ENCODE assay signal across 25 cellular contexts in the genomic region with DNA sequence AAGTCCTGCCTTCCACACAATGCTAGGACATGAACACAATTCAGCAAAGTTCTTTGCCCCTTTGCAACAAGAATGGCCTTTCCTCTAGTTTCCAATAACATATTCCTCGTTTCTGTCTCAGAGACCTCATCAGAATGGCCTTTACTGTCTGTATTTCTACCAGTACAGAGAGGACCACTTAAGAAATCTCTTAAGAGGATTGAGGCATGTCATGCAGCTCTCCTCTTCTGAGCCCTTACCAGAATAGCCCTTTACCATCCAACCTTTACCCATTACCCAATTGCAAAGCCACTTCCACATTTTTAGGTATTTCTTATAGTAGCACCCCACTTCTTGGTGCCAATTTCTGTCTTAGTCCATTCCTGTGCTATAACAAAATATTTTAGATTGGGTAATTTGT.
"Had no signal": no experiment of that assay in that cellular context is flagged by ENCODE, and none has a peak within 500 bp of the region (broad histone marks: within the 10 kb centered on the region; RNA-seq: fewer than 3 reads in every experiment).

No MANE protein-coding gene starts in this region.

- H3K4me1 Mint-ChIP-seq: activated CD4-positive, alpha-beta T cell treated with anti-CD3 and anti-CD28 coated beads, Interleukin-2, amount 10 ng/mL, durations not matched to agents 7 days and 5 days; activated T-helper 17 cell treated with anti-CD3 and anti-CD28 coated beads, Interleukin-2, amount 50 U/mL, for 72 hours had no signal

- DNase-seq: activated CD4-positive, alpha-beta memory T cell treated with anti-CD3 and anti-CD28 coated beads for 36 hours; activated CD4-positive, alpha-beta T cell treated with anti-CD3 and anti-CD28 coated beads, Interleukin-2, amount 10 ng/mL, durations not matched to agents 7 days and 5 days; activated CD4-positive, CD25-positive, alpha-beta regulatory T cell; activated gamma-delta T cell; activated naive CD4-positive, alpha-beta T cell treated with anti-CD3 and anti-CD28 coated beads for 36 hours; activated T-cell treated with anti-CD3 and anti-CD28 coated beads for 4 hours; activated T-cell treated with anti-CD3 and anti-CD28 coated beads, Interleukin-2, amount 50 U/mL, for 48 hours; brain microvascular endothelial cell; Karpas-422; NCI-H1092 treated with DMSO at 0.1 percent for 48 hours; NCI-H1417 treated with DMSO at 0.1 percent for 48 hours; NCI-H1694; NCI-H2029; NCI-H2107; NCI-H446 treated with DMSO at 0.1 percent for 48 hours; NCI-H524 treated with DMSO at 0.1 percent for 48 hours; NCI-H748 treated with DMSO at 0.1 percent for 48 hours; SJCRH30; SK-N-SH; T-helper 17 cell; T-helper 9 cell had no signal

- H3K4me3 ChIP-seq: cardiac muscle cell, SJCRH30 had no signal

- H3K36me3 Mint-ChIP-seq: activated CD4-positive, alpha-beta memory T cell treated with anti-CD3 and anti-CD28 coated beads for 36 hours had no signal

- H3K27me3 Mint-ChIP-seq: activated CD4-positive, alpha-beta memory T cell treated with anti-CD3 and anti-CD28 coated beads for 36 hours; activated naive CD8-positive, alpha-beta T cell; activated T-helper 17 cell treated with anti-CD3 and anti-CD28 coated beads, Interleukin-2, amount 50 U/mL, for 72 hours; T-helper 17 cell had no signal

- H3K9me3 ChIP-seq: SJCRH30, SK-N-SH had no signal

- H3K27ac Mint-ChIP-seq: activated CD4-positive, alpha-beta memory T cell treated with anti-CD3 and anti-CD28 coated beads for 36 hours; activated CD4-positive, alpha-beta T cell treated with anti-CD3 and anti-CD28 coated beads, Interleukin-2, amount 10 ng/mL, durations not matched to agents 7 days and 5 days; activated naive CD4-positive, alpha-beta T cell treated with anti-CD3 and anti-CD28 coated beads for 36 hours; activated naive CD8-positive, alpha-beta T cell; activated T-helper 17 cell treated with anti-CD3 and anti-CD28 coated beads, Interleukin-2, amount 50 U/mL, for 72 hours; T-helper 17 cell had no signal

- H3K27me3 ChIP-seq: brain microvascular endothelial cell, cardiac muscle cell, SJCRH30 had no signal

- H3K27ac ChIP-seq: brain microvascular endothelial cell, cardiac muscle cell, SJCRH30, VCaP had no signal

- H3K4me1 ChIP-seq: SJCRH30 had no signal

- H3K4me3 Mint-ChIP-seq: activated CD4-positive, alpha-beta memory T cell treated with anti-CD3 and anti-CD28 coated beads for 36 hours; activated CD4-positive, alpha-beta T cell treated with anti-CD3 and anti-CD28 coated beads, Interleukin-2, amount 10 ng/mL, durations not matched to agents 7 days and 5 days; activated naive CD4-positive, alpha-beta T cell treated with anti-CD3 and anti-CD28 coated beads for 36 hours; activated naive CD8-positive, alpha-beta T cell; activated T-helper 17 cell treated with anti-CD3 and anti-CD28 coated beads, Interleukin-2, amount 50 U/mL, for 72 hours; T-helper 17 cell had no signal

- H3K9me3 Mint-ChIP-seq: activated CD4-positive, alpha-beta memory T cell treated with anti-CD3 and anti-CD28 coated beads for 36 hours; activated CD4-positive, alpha-beta T cell treated with anti-CD3 and anti-CD28 coated beads, Interleukin-2, amount 10 ng/mL, durations not matched to agents 7 days and 5 days; activated naive CD4-positive, alpha-beta T cell treated with anti-CD3 and anti-CD28 coated beads for 36 hours; activated T-helper 17 cell treated with anti-CD3 and anti-CD28 coated beads, Interleukin-2, amount 50 U/mL, for 72 hours had no signal

- ATAC-seq: activated T-helper 17 cell treated with anti-CD3 and anti-CD28 coated beads, Interleukin-2, amount 50 U/mL, for 72 hours; T-helper 17 cell had no signal

- H3K36me3 ChIP-seq: brain microvascular endothelial cell, cardiac muscle cell, SJCRH30 had no signal
